Comparison of ENCODE assay signal across 1 cellular context in genomic region chr16:88809068-88809675, GRCh38.
A peak's percentile ranks its signal among the peaks of the same experiment; 100 is the strongest.
TF ChIP-seq lines count a peak whose summit lies in the region.

No MANE protein-coding gene starts in this region.

TF ChIP-seq in K562, 482 proteins besides CTCF, POLR2A, EP300 and RAD21 (continues in another document):
- TF ChIP-seq TOE1 (IDR thresholded peaks at IDR 0.05; ENCODE audit: borderline replicate concordance) (no peak), TOE1 (CRISPR knock-in tag; IDR thresholded peaks at IDR 0.05; ENCODE audit: borderline replicate concordance, low read depth) (no peak), CHD7 (IDR thresholded peaks at IDR 0.05; ENCODE audit: low read depth, low read length) (peak; percentile 30), MYNN (IDR thresholded peaks at IDR 0.05) (peak; percentile 6; the same call in 1 of the 2 replicates), MYNN (CRISPR knock-in tag; IDR thresholded peaks at IDR 0.05) (no peak), CLOCK (CRISPR knock-in tag; IDR thresholded peaks at IDR 0.05; ENCODE audit: borderline replicate concordance) (no peak), ATF3 (IDR thresholded peaks at IDR 0.05) (no peak), ATF3 (CRISPR knock-in tag; conservative IDR thresholded peaks at IDR 0.05) (0 out of 2 replicates have a peak, but pooled peaks have one; percentile 15), ZNF184 (CRISPR knock-in tag; IDR thresholded peaks at IDR 0.05) (no peak), POLR2AphosphoS2 (IDR thresholded peaks at IDR 0.05; ENCODE audit: low read length) (0 out of 2 replicates have a peak, but pooled peaks have one; percentile 67), NCOA1 (IDR thresholded peaks at IDR 0.05; ENCODE audit: low read depth) (no peak), USF1 (CRISPR knock-in tag; IDR thresholded peaks at IDR 0.05) (no peak), ZNF507 (tag; conservative IDR thresholded peaks at IDR 0.05) (no peak), CBX1 (IDR thresholded peaks at IDR 0.05; ENCODE audit: low read depth) (peak; percentile 23; the same call in 1 of the 2 replicates), POLR2B (IDR thresholded peaks at IDR 0.05; ENCODE audit: low read depth, partially characterized antibody) (peak; percentile 33), NEUROD1 (IDR thresholded peaks at IDR 0.05; ENCODE audit: borderline replicate concordance, low read depth, low read length, partially characterized antibody) (no peak), ZNF785 (CRISPR knock-in tag; IDR thresholded peaks at IDR 0.05) (no peak), HDAC8 (tag; IDR thresholded peaks at IDR 0.05) (no peak), TEAD2 (tag; IDR thresholded peaks at IDR 0.05) (no peak), FOXA1 (IDR thresholded peaks at IDR 0.05; ENCODE audit: borderline replicate concordance) (no peak), SREBF1 (IDR thresholded peaks at IDR 0.05; ENCODE audit: borderline replicate concordance, low read depth, low read length) (no peak), HDAC1 (IDR thresholded peaks at IDR 0.05) (no peak), ELK3 (CRISPR knock-in tag; IDR thresholded peaks at IDR 0.05) (no peak), FOXP4 (CRISPR knock-in tag; IDR thresholded peaks at IDR 0.05; ENCODE audit: borderline replicate concordance) (0 out of 2 replicates have a peak, but pooled peaks have one; percentile 31), CBFA2T3 (IDR thresholded peaks at IDR 0.05) (no peak), TSC22D4 (tag; IDR thresholded peaks at IDR 0.05) (no peak), SP1 (CRISPR knock-in tag; IDR thresholded peaks at IDR 0.05) (no peak), RHOXF2B (CRISPR knock-in tag; conservative IDR thresholded peaks at IDR 0.05) (peak; percentile 25; the same call in 1 of the 2 replicates), AFF4 (CRISPR knock-in tag; IDR thresholded peaks at IDR 0.05) (peak; percentile 13; the same call in 1 of the 2 replicates), TARDBP (IDR thresholded peaks at IDR 0.05) (no peak), E2F8 (IDR thresholded peaks at IDR 0.05; ENCODE audit: low read depth, partially characterized antibody) (peak; percentile 15)
